ENCODE assay signal across 11 cellular contexts in genomic region chr4:68405718-68406478, GRCh38. TPM values are rescaled to one million over a fixed set of nuclear protein-coding genes. Genes with fewer than 3 reads are reported as not detected.
"Had no signal": no experiment of that assay in that cellular context is flagged by ENCODE, and none has a peak within 500 bp of the region (broad histone marks: within the 10 kb centered on the region; RNA-seq: fewer than 3 reads in every experiment).

No MANE protein-coding gene starts in this region.

RNA-seq across cellular contexts. Expression of gene TMPRSS11E, which starts 41.4 kb away (rescaled TPM):
- total RNA-seq: activated B cell treated with CpG ODN at 0.5 μM for 24 hours; activated CD4-positive, alpha-beta memory T cell treated with anti-CD3 and anti-CD28 coated beads for 36 hours; activated naive CD4-positive, alpha-beta T cell treated with anti-CD3 and anti-CD28 coated beads for 36 hours; activated T-cell treated with anti-CD3 and anti-CD28 coated beads, Interleukin-2, amount 50 U/mL, for 4 hours; activated T-helper 1 cell treated with anti-CD3 and anti-CD28 coated beads, Interleukin-12 subunit alpha, Interleukin-12 subunit beta, Interleukin-2, Interleukin-4 antibody, amounts not matched to agents 30 ng/mL and 10 ng/mL and 1 ng/mL, durations not matched to agents 14 hours and 24 hours and 36 hours; adrenal gland; MCF 10A; OCI-LY7; PC-9; Right ventricle myocardium inferior; T-helper 17 cell had no signal
